8 cellular contexts compared by ENCODE assay signal in the genomic region with DNA sequence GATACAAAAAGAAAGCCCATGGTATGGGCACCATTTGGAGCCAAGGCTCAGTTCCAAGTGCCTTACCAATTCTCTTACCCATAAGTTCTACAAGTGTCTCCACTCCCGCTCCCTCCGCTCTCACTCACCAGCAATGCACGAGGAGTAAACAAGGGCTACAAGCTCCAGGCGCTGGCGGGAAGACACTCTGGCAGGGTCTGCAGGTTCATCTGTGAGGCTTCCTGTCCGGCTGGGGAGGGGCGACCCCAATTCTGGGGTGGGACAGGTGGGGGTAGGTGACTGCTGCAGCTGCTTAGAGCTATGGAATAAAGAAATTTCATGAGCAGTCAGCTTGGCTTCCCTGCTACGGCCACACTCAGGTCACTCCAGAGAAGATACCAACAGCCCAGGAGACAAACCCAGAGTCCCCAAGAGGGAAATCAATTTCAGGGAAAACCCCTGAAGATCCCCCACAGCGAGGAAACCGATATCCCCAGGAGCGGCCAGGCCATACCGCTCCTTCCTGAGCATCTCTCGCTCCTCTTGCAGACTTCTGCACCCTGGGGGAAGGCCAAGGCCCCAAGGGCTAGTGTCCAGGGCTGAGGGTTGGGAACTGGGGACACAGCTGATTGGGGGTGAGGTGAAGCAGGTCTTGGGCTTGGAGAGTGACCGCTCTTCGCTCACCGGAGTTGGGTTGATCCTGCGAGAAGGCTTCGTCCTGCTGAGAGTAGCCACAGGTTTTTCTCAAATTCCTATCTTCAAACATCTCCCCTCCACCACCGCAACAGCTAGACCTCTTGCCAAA. TPM values are rescaled to one million over a fixed set of nuclear protein-coding genes. Genes with fewer than 3 reads are reported as not detected.
DNase-seq lines count a peak whose midpoint lies in the region; ATAC-seq and TF ChIP-seq lines count a peak whose summit lies in the region.

No MANE protein-coding gene starts in this region.

- H3K27ac Mint-ChIP-seq in activated T-helper 1 cell treated with anti-CD3 and anti-CD28 coated beads, Interleukin-12 subunit alpha, Interleukin-12 subunit beta, Interleukin-2, Interleukin-4 antibody, amounts not matched to agents 30 ng/mL and 10 ng/mL and 1 ng/mL, durations not matched to agents 14 hours and 24 hours and 36 hours: no peak overlapping the region
- H3K27ac Mint-ChIP-seq in stimulated activated naive B cell treated with anti-CD40 and anti-IgM and Interleukin-4, amounts not matched to agents 10 μg/mL and 1 μg/mL and 100 μg/mL, for 72 hours: peak overlapping the region; percentile 17

- no peak for ATAC-seq in stimulated activated naive B cell treated with anti-CD40 and anti-IgM and Interleukin-4, amounts not matched to agents 10 μg/mL and 1 μg/mL and 100 μg/mL, for 72 hours (replicated peaks)
- no peak for ATAC-seq in HG03280 (IDR thresholded peaks at IDR 0.05; ENCODE audit: unreplicated experiment)

- peak overlapping the region; percentile 78 for H3K4me3 Mint-ChIP-seq in activated T-helper 1 cell treated with anti-CD3 and anti-CD28 coated beads, Interleukin-12 subunit alpha, Interleukin-12 subunit beta, Interleukin-2, Interleukin-4 antibody, amounts not matched to agents 30 ng/mL and 10 ng/mL and 1 ng/mL, durations not matched to agents 14 hours and 24 hours and 36 hours
- H3K4me3 Mint-ChIP-seq in stimulated activated naive B cell treated with anti-CD40 and anti-IgM and Interleukin-4, amounts not matched to agents 10 μg/mL and 1 μg/mL and 100 μg/mL, for 72 hours: peak overlapping the region; percentile 84 to 90

- peaks cover 22% of the 10 kb centered on the region for H3K36me3 Mint-ChIP-seq in activated T-helper 1 cell treated with anti-CD3 and anti-CD28 coated beads, Interleukin-12 subunit alpha, Interleukin-12 subunit beta, Interleukin-2, Interleukin-4 antibody, amounts not matched to agents 30 ng/mL and 10 ng/mL and 1 ng/mL, durations not matched to agents 14 hours and 24 hours and 36 hours (ENCODE audit: low read depth)
- H3K36me3 Mint-ChIP-seq in stimulated activated naive B cell treated with anti-CD40 and anti-IgM and Interleukin-4, amounts not matched to agents 10 μg/mL and 1 μg/mL and 100 μg/mL, for 72 hours: peaks cover 24 to 32% of the 10 kb centered on the region in 2 donors

- no peak for TF ChIP-seq CTCF in HL-60 (IDR thresholded peaks at IDR 0.05; ENCODE audit: insufficient read depth, low read length)

- H3K27ac ChIP-seq in HL-60 (replicated peaks) (0 out of 2 replicates have a peak overlapping the region, but pooled peaks have one; percentile 23), iPS-18a (ENCODE audit: low read length) (no peak overlapping the region)

- peaks cover 7% of the 10 kb centered on the region for H3K4me1 Mint-ChIP-seq in activated T-helper 1 cell treated with anti-CD3 and anti-CD28 coated beads, Interleukin-12 subunit alpha, Interleukin-12 subunit beta, Interleukin-2, Interleukin-4 antibody, amounts not matched to agents 30 ng/mL and 10 ng/mL and 1 ng/mL, durations not matched to agents 14 hours and 24 hours and 36 hours (ENCODE audit: low read depth)
- peaks cover 7 to 24% of the 10 kb centered on the region in 2 donors for H3K4me1 Mint-ChIP-seq in stimulated activated naive B cell treated with anti-CD40 and anti-IgM and Interleukin-4, amounts not matched to agents 10 μg/mL and 1 μg/mL and 100 μg/mL, for 72 hours

- H3K4me3 ChIP-seq in HL-60 (replicated peaks; ENCODE audit: insufficient read depth, low read length) (peak overlapping the region; percentile 79), iPS-18a (ENCODE audit: low read length) (peak overlapping the region; percentile 78)

- no peaks in the 10 kb centered on the region for H3K27me3 Mint-ChIP-seq in activated T-helper 1 cell treated with anti-CD3 and anti-CD28 coated beads, Interleukin-12 subunit alpha, Interleukin-12 subunit beta, Interleukin-2, Interleukin-4 antibody, amounts not matched to agents 30 ng/mL and 10 ng/mL and 1 ng/mL, durations not matched to agents 14 hours and 24 hours and 36 hours (ENCODE audit: insufficient read depth)
- no peaks in the 10 kb centered on the region for H3K27me3 Mint-ChIP-seq in stimulated activated naive B cell treated with anti-CD40 and anti-IgM and Interleukin-4, amounts not matched to agents 10 μg/mL and 1 μg/mL and 100 μg/mL, for 72 hours

- peaks cover 35% of the 10 kb centered on the region for H3K36me3 ChIP-seq in iPS-18a (ENCODE audit: control insufficient read depth, low read depth, low read length)

- H3K27me3 ChIP-seq in HL-60 (ENCODE audit: insufficient read depth, poor library complexity, severe bottlenecking): no peaks in the 10 kb centered on the region
- no peaks in the 10 kb centered on the region for H3K27me3 ChIP-seq in iPS-18a (ENCODE audit: control insufficient read depth, insufficient read depth, low read length)

- no peak for DNase-seq in HL-60 (ENCODE audit: low read depth in 1 of 2, low spot score in 1 of 2)
- no peak for DNase-seq in activated T-helper 1 cell treated with anti-CD3 and anti-CD28 coated beads, Interleukin-12 subunit alpha, Interleukin-12 subunit beta, Interleukin-2, Interleukin-4 antibody, amounts not matched to agents 30 ng/mL and 10 ng/mL and 1 ng/mL, durations not matched to agents 14 hours and 24 hours and 36 hours (ENCODE audit: low spot score)
- DNase-seq in stimulated activated naive B cell treated with anti-CD40 and anti-IgM and Interleukin-4, amounts not matched to agents 10 μg/mL and 1 μg/mL and 100 μg/mL, for 72 hours: no peak
- no peak for DNase-seq in GM19240 (ENCODE audit: insufficient read length, low spot score)
- no peak for DNase-seq in NAMALWA (ENCODE audit: low spot score)
- no peak for DNase-seq in GF-D8 (lab: John Stamatoyannopoulos, UW)

- no peak overlapping the region for H3K9ac ChIP-seq in iPS-18a (ENCODE audit: low read length)

- no peaks in the 10 kb centered on the region for H3K9me3 ChIP-seq in iPS-18a (ENCODE audit: control insufficient read depth, low read depth, low read length)

- intact Hi-C loops in activated T-helper 1 cell treated with anti-CD3 and anti-CD28 coated beads, Interleukin-12 subunit alpha, Interleukin-12 subunit beta, Interleukin-2, Interleukin-4 antibody, amounts not matched to agents 30 ng/mL and 10 ng/mL and 1 ng/mL, durations not matched to agents 14 hours and 24 hours and 36 hours (cut with micrococcal nuclease): loop anchor here (1.0 to 10.0 kb wide), 3 partner anchors 191 to 241 kb away; partner anchors contain the start of genes HAUS2, LRRC57, SNAP23 and ZNF106

- peaks cover 5% of the 10 kb centered on the region for H3K4me1 ChIP-seq in iPS-18a (ENCODE audit: control insufficient read depth, low read depth, low read length)

- H3K9me3 Mint-ChIP-seq in activated T-helper 1 cell treated with anti-CD3 and anti-CD28 coated beads, Interleukin-12 subunit alpha, Interleukin-12 subunit beta, Interleukin-2, Interleukin-4 antibody, amounts not matched to agents 30 ng/mL and 10 ng/mL and 1 ng/mL, durations not matched to agents 14 hours and 24 hours and 36 hours: no peaks in the 10 kb centered on the region
- no peaks in the 10 kb centered on the region for H3K9me3 Mint-ChIP-seq in stimulated activated naive B cell treated with anti-CD40 and anti-IgM and Interleukin-4, amounts not matched to agents 10 μg/mL and 1 μg/mL and 100 μg/mL, for 72 hours

RNA-seq across cellular contexts. Expression of gene CDAN1, which starts 1.4 kb away (rescaled TPM):
- total RNA-seq in activated T-helper 1 cell treated with anti-CD3 and anti-CD28 coated beads, Interleukin-12 subunit alpha, Interleukin-12 subunit beta, Interleukin-2, Interleukin-4 antibody, amounts not matched to agents 30 ng/mL and 10 ng/mL and 1 ng/mL, durations not matched to agents 14 hours and 24 hours and 36 hours: 24.0 and 26.7 TPM in 2 replicates
